12 cellular contexts compared by ENCODE assay signal in genomic region chr6:170296423-170296745, GRCh38. TPM values are rescaled to one million over a fixed set of nuclear protein-coding genes. Genes with fewer than 3 reads are reported as not detected.
DNase-seq lines count a peak whose midpoint lies in the region; ATAC-seq, FAIRE-seq and TF ChIP-seq lines count a peak whose summit lies in the region.
"Had no signal": no experiment of that assay in that cellular context is flagged by ENCODE, and none has a peak within 500 bp of the region (broad histone marks: within the 10 kb centered on the region; RNA-seq: fewer than 3 reads in every experiment).

No MANE protein-coding gene starts in this region.

- H3K4me1 ChIP-seq in keratinocyte (ENCODE audit: control insufficient read depth, extremely low read depth, insufficient read depth, low read length): peaks cover 25% of the 10 kb centered on the region
- H3K4me1 ChIP-seq in stomach: peaks cover 44 to 58% (median 50%) of the 10 kb centered on the region in 4 donors
- H3K4me1 ChIP-seq in thyroid gland: peaks cover 32 to 39% of the 10 kb centered on the region in 2 donors

- peak overlapping the region; percentile 79 for H3K4me2 ChIP-seq in keratinocyte (ENCODE audit: control insufficient read depth, extremely low read depth, insufficient read depth, low read depth, low read length)

- dilution Hi-C loops in keratinocyte (cut with MboI; ENCODE audit: extremely low pct_ligation_motif_present, low sequenced_read_pairs): no loop called here

- DNase-seq in NCI-H1092 treated with DMSO at 0.1 percent for 48 hours (lab: John Stamatoyannopoulos, UW): peak; percentile 46
- DNase-seq in NCI-H1092 (lab: John Stamatoyannopoulos, UW): no peak
- DNase-seq in WTC11 (ENCODE audit: low spot score): peak; percentile 47
- no peak for DNase-seq in keratinocyte (ENCODE audit: low read depth, low spot score)
- DNase-seq in stomach: no peak
- no peak for DNase-seq in thyroid gland
- DNase-seq: NCI-H187 treated with DMSO at 0.1 percent for 48 hours had no signal

- H4K20me1 ChIP-seq in keratinocyte (ENCODE audit: control insufficient read depth, extremely low read depth, insufficient read depth, low read length): no peaks in the 10 kb centered on the region

- H3K4me3 ChIP-seq in keratinocyte (ENCODE audit: control insufficient read depth in 2 of 3, extremely low read depth in 1 of 3, insufficient read depth in 2 of 3, low read depth in 1 of 3, low read length in 3 of 3): peak overlapping the region; percentile 48 to 56 (median 53)
- peak overlapping the region; percentile 48 to 69 (median 51) for H3K4me3 ChIP-seq in stomach
- peak overlapping the region in 1 of 3 donors; percentile 48 for H3K4me3 ChIP-seq in thyroid gland (replicated peaks in 1 of 3)

- no peaks in the 10 kb centered on the region for H3K36me3 ChIP-seq in keratinocyte (ENCODE audit: control insufficient read depth in 2 of 2, extremely low read depth in 1 of 2, insufficient read depth in 2 of 2, low read length in 2 of 2)
- H3K36me3 ChIP-seq in stomach: no peaks in the 10 kb centered on the region
- no peaks in the 10 kb centered on the region for H3K36me3 ChIP-seq in thyroid gland

- H3K27ac ChIP-seq in keratinocyte (ENCODE audit: control insufficient read depth, insufficient read depth, low read length) (no peak overlapping the region), stomach (no peak overlapping the region), thyroid gland (no peak overlapping the region)
- H3K27ac ChIP-seq: RWPE1 had no signal

- peaks cover 86% of the 10 kb centered on the region for H3K27me3 Mint-ChIP-seq in WTC11 (ENCODE audit: low read depth)
- peaks cover 86% of the 10 kb centered on the region for H3K27me3 Mint-ChIP-seq in stimulated activated memory B cell treated with anti-CD40 and anti-IgM and Interleukin-4, amounts not matched to agents 10 μg/mL and 1 μg/mL and 100 μg/mL, for 72 hours

- H2AFZ ChIP-seq in keratinocyte (ENCODE audit: control insufficient read depth, low read length): no peak overlapping the region

- H3K27ac Mint-ChIP-seq in WTC11: no peak overlapping the region
- no peak overlapping the region for H3K27ac Mint-ChIP-seq in stimulated activated memory B cell treated with anti-CD40 and anti-IgM and Interleukin-4, amounts not matched to agents 10 μg/mL and 1 μg/mL and 100 μg/mL, for 72 hours
- H3K27ac Mint-ChIP-seq: activated naive CD8-positive, alpha-beta T cell treated with anti-CD3 and anti-CD28 coated beads, Interleukin-2, amount 50 U/mL, for 24 hours had no signal

- ATAC-seq in WTC11 (peak; percentile 9), HG02840 (IDR thresholded peaks at IDR 0.05; ENCODE audit: low FRiP score, unreplicated experiment) (no peak)
- ATAC-seq in stimulated activated memory B cell treated with anti-CD40 and anti-IgM and Interleukin-4, amounts not matched to agents 10 μg/mL and 1 μg/mL and 100 μg/mL, for 72 hours: no peak

- H3K27me3 ChIP-seq in keratinocyte (ENCODE audit: control insufficient read depth, extremely low read depth, insufficient read depth, low read length) (no peaks in the 10 kb centered on the region), stomach (peaks cover 32 to 77% (median 59%) of the 10 kb centered on the region in 3 donors), thyroid gland (peaks cover 21% of the 10 kb centered on the region)

- peaks cover 28% of the 10 kb centered on the region for H3K9me3 Mint-ChIP-seq in WTC11
- no peaks in the 10 kb centered on the region for H3K9me3 Mint-ChIP-seq in stimulated activated memory B cell treated with anti-CD40 and anti-IgM and Interleukin-4, amounts not matched to agents 10 μg/mL and 1 μg/mL and 100 μg/mL, for 72 hours

- CTCF ChIA-PET in WTC11 (lab: Charles Lee): interaction anchor here (0.8 to 1.0 kb wide), 2 partner anchors 107 to 221 kb away, joined by 3 read pairs; no protein-coding TSS in a partner anchor

- H3K9ac ChIP-seq in keratinocyte (ENCODE audit: control insufficient read depth, extremely low read depth, insufficient read depth, low read length): peak overlapping the region; percentile 65

- H3K9me3 ChIP-seq in keratinocyte (ENCODE audit: control insufficient read depth, low read depth, low read length): peaks cover 3% of the 10 kb centered on the region
- peaks cover 0 to 7% (median 0%) of the 10 kb centered on the region in 4 donors for H3K9me3 ChIP-seq in stomach
- H3K9me3 ChIP-seq in thyroid gland: no peaks in the 10 kb centered on the region

- FAIRE-seq in keratinocyte (lab: Jason Lieb, UNC): no peak
- FAIRE-seq: A204.1 had no signal

- H3K79me2 ChIP-seq in keratinocyte (ENCODE audit: control insufficient read depth, insufficient read depth, low read length): no peaks in the 10 kb centered on the region

- WGBS in stomach, 5 donors: 1 to 6% (median 2%) methylated on average over 32 to 47 of the region's 47 CpGs; no CpG with 5 or more reads in 2 of the 5 donors
- 0% methylated on average over 2 of the region's 47 CpGs for WGBS in thyroid gland, 2 donors

- peaks cover 28% of the 10 kb centered on the region for H3K36me3 Mint-ChIP-seq in WTC11
- H3K36me3 Mint-ChIP-seq in stimulated activated memory B cell treated with anti-CD40 and anti-IgM and Interleukin-4, amounts not matched to agents 10 μg/mL and 1 μg/mL and 100 μg/mL, for 72 hours: peaks cover 1% of the 10 kb centered on the region

- no peak for TF ChIP-seq EP300 in stomach (IDR thresholded peaks at IDR 0.05)

- TF ChIP-seq POLR2A in stomach (IDR thresholded peaks at IDR 0.05) (no peak), thyroid gland (IDR thresholded peaks at IDR 0.05) (no peak)

- TF ChIP-seq CTCF in WTC11 (IDR thresholded peaks at IDR 0.05) (no peak), keratinocyte (optimal IDR thresholded peaks at IDR 0.05 in 1 of 3, IDR thresholded peaks at IDR 0.05 in 1 of 3, conservative IDR thresholded peaks at IDR 0.05 in 1 of 3; ENCODE audit: extremely low read depth in 1 of 3, insufficient read depth in 2 of 3, low read length in 3 of 3) (no peak), stomach (IDR thresholded peaks at IDR 0.05) (no peak), thyroid gland (IDR thresholded peaks at IDR 0.05) (no peak)

- POLR2A ChIA-PET in WTC11 (lab: Charles Lee): interaction anchor here (1.0 kb wide), 1 partner anchor 9 kb away, joined by 3 read pairs; no protein-coding TSS in a partner anchor

- intact Hi-C loops in stomach (cut with DNase I; ENCODE audit: low total_unique reads): no loop called here
- intact Hi-C loops in thyroid gland (cut with DNase I): loop anchor here (10.0 kb wide), 1 partner anchor 342 kb away; no protein-coding TSS in a partner anchor

- no peak overlapping the region for H3K4me3 Mint-ChIP-seq in WTC11
- H3K4me3 Mint-ChIP-seq in stimulated activated memory B cell treated with anti-CD40 and anti-IgM and Interleukin-4, amounts not matched to agents 10 μg/mL and 1 μg/mL and 100 μg/mL, for 72 hours: no peak overlapping the region
- H3K4me3 Mint-ChIP-seq: activated naive CD8-positive, alpha-beta T cell treated with anti-CD3 and anti-CD28 coated beads, Interleukin-2, amount 50 U/mL, for 24 hours had no signal

- no peaks in the 10 kb centered on the region for H3K9me1 ChIP-seq in keratinocyte (ENCODE audit: control insufficient read depth, extremely low read depth, insufficient read depth, low read length)

- H3K4me1 Mint-ChIP-seq in WTC11: peaks cover 47% of the 10 kb centered on the region
- peaks cover 39% of the 10 kb centered on the region for H3K4me1 Mint-ChIP-seq in stimulated activated memory B cell treated with anti-CD40 and anti-IgM and Interleukin-4, amounts not matched to agents 10 μg/mL and 1 μg/mL and 100 μg/mL, for 72 hours

TF ChIP-seq in WTC11, 78 proteins besides CTCF, POLR2A, EP300 and RAD21 (continues in another document):
- peak; percentile 50 for TF ChIP-seq NFYB (CRISPR knock-in tag; conservative IDR thresholded peaks at IDR 0.05; ENCODE audit: low read depth)
- TF ChIP-seq TCF7 (CRISPR knock-in tag; IDR thresholded peaks at IDR 0.05; ENCODE audit: low read depth): peak; percentile 86; the same call in 1 of the 2 replicates
- no peak for TF ChIP-seq CDX4 (CRISPR knock-in tag; IDR thresholded peaks at IDR 0.05; ENCODE audit: borderline replicate concordance)

RNA-seq across cellular contexts. Expression of gene DLL1, which starts 5.5 kb away (rescaled TPM):
- total RNA-seq in WTC11 (2021) (20.6 to 25.3 TPM (median 20.7 TPM) in 3 replicates), stomach (10 to 100 TPM in 2 of 5 donors, 1 to 10 TPM in 2, not detected in 1; 4.2 to 38.5 (median 9.6) TPM), thyroid gland (10 to 100 TPM in 3 of 4 donors, 1 to 10 TPM in 1; 6.6 to 14.9 (median 11.5) TPM)
- polyA plus RNA-seq in keratinocyte (6.5 to 14.2 TPM (median 8.2 TPM) in 3 replicates), stomach (10 to 100 TPM in 1 of 3 donors, 1 to 10 TPM in 2; 3.4 to 14.1 (median 5.5) TPM)
- 2.7 TPM for polyA plus RNA-seq in keratinocyte (2011; ENCODE audit: low read depth)
- 2.3 and 4.1 TPM in 2 replicates for polyA plus RNA-seq in keratinocyte (2011; cell fraction: cytosol; rRNA removed)
- 30.2 and 36.7 TPM in 2 replicates for polyA plus RNA-seq in keratinocyte (2011; cell fraction: nucleus; rRNA removed)
- polyA plus RNA-seq in keratinocyte (2012; ENCODE audit: low replicate concordance): 2.3 and 15.9 TPM in 2 replicates
- 4.0 to 23.8 TPM (median 5.8 TPM) in 3 replicates for polyA minus RNA-seq in keratinocyte
- polyA minus RNA-seq in keratinocyte (2011; cell fraction: cytosol; rRNA and poly(A)+ RNA removed): 9.6 TPM
- polyA minus RNA-seq in keratinocyte (2011; cell fraction: nucleus; rRNA and poly(A)+ RNA removed): 22.2 and 23.8 TPM in 2 replicates

RNA-seq across cellular contexts. Expression of gene FAM120B, which starts 10.2 kb away (rescaled TPM):
- total RNA-seq in WTC11 (2021) (15.2 to 16.8 TPM (median 15.2 TPM) in 3 replicates), stomach (10 to 100 TPM; 26.4 to 66.5 (median 29.9) TPM), thyroid gland (10 to 100 TPM; 26.9 to 38.4 (median 27.7) TPM)
- polyA plus RNA-seq in keratinocyte (17.4 to 18.4 TPM (median 18.3 TPM) in 3 replicates), stomach (1 to 10 TPM; 6.4 to 9.9 (median 9.4) TPM)
- 31.0 TPM for polyA plus RNA-seq in keratinocyte (2011; ENCODE audit: low read depth)
- 11.2 and 16.1 TPM in 2 replicates for polyA plus RNA-seq in keratinocyte (2011; cell fraction: cytosol; rRNA removed)
- polyA plus RNA-seq in keratinocyte (2011; cell fraction: nucleus; rRNA removed): 30.5 and 38.0 TPM in 2 replicates
- polyA plus RNA-seq in keratinocyte (2012; ENCODE audit: low replicate concordance): 15.5 and 21.1 TPM in 2 replicates
- polyA minus RNA-seq in keratinocyte: 34.0 to 46.8 TPM (median 38.6 TPM) in 3 replicates
- polyA minus RNA-seq in keratinocyte (2011; cell fraction: cytosol; rRNA and poly(A)+ RNA removed): 13.6 TPM
- polyA minus RNA-seq in keratinocyte (2011; cell fraction: nucleus; rRNA and poly(A)+ RNA removed): 18.7 and 51.9 TPM in 2 replicates

Comparison
In these comparisons a context has a peak if more than half of its experiments do, and no peak if none do; other contexts are left out.
1. DNase-seq: peak in NCI-H1092 treated with DMSO at 0.1 percent for 48 hours (single experiment) and WTC11 (single experiment); none in NCI-H1092 (single experiment), keratinocyte (single experiment), stomach (single experiment) and thyroid gland (0 of 2).